Comparison of ENCODE assay signal across 15 cellular contexts in the genomic region with DNA sequence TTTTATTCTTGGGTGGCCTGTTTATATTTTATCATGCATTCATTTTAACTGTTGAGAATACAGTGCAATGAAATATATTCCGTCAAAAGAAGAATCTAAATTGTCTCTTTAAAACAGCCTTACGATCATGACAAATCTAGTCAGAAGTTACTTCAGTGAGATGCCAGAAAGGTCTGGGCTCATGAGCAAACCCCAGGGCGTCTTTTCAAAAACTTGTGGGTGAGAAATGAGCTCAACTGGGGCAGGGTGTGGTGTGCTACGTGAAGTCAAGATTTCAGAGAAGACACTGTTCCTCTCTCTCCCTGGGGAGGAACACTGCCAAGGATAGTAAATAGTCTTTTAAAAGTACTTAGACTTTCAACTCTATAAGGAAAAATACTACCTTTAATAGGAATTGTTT. TPM values are rescaled to one million over a fixed set of nuclear protein-coding genes. Genes with fewer than 3 reads are reported as not detected.
DNase-seq lines count a peak whose midpoint lies in the region; ATAC-seq, FAIRE-seq and TF ChIP-seq lines count a peak whose summit lies in the region.
"Had no signal": no experiment of that assay in that cellular context is flagged by ENCODE, and none has a peak within 500 bp of the region (broad histone marks: within the 10 kb centered on the region; RNA-seq: fewer than 3 reads in every experiment).

No MANE protein-coding gene starts in this region.

- ATAC-seq in left colon (peak; percentile 62), HG02759 (IDR thresholded peaks at IDR 0.05; ENCODE audit: unreplicated experiment) (no peak), GM21825 (IDR thresholded peaks at IDR 0.05; ENCODE audit: unreplicated experiment) (no peak), HG03565 (IDR thresholded peaks at IDR 0.05; ENCODE audit: unreplicated experiment) (no peak)
- ATAC-seq: HepG2, PC-3 had no signal

- H3K36me3 Mint-ChIP-seq in chondrocyte (ENCODE audit: low read depth) = no peaks in the 10 kb centered on the region

- H3K27ac ChIP-seq in suprapubic skin (peak overlapping the region; percentile 88), small intestine (ENCODE audit: low read depth in 1 of 2, low read length in 1 of 2) (no peak overlapping the region)

- H3K27ac Mint-ChIP-seq in chondrocyte (ENCODE audit: unreplicated experiment) = peak overlapping the region; percentile 71
- H3K27ac Mint-ChIP-seq: nephron progenitor cell had no signal

- TF ChIP-seq POLR2A in suprapubic skin (IDR thresholded peaks at IDR 0.05) = no peak

- H3K9me3 Mint-ChIP-seq in chondrocyte (ENCODE audit: low read depth) = no peaks in the 10 kb centered on the region

- H3K27me3 ChIP-seq in suprapubic skin = no peaks in the 10 kb centered on the region
- H3K27me3 ChIP-seq in small intestine (ENCODE audit: control insufficient read depth in 2 of 2, insufficient read depth in 2 of 2, low read length in 2 of 2) = no peaks in the 10 kb centered on the region

- H3K4me3 ChIP-seq in suprapubic skin (no peak overlapping the region), small intestine (ENCODE audit: low read depth in 1 of 2, low read length in 2 of 2) (no peak overlapping the region)
- H3K4me3 ChIP-seq: coronary artery had no signal

- DNase-seq in M059J (ENCODE audit: low read depth) (peak; percentile 23), chondrocyte (ENCODE audit: low spot score) (no peak), left colon (peak in 1 of 2 donors; percentile 59), suprapubic skin (ENCODE audit: low spot score in 2 of 2) (peak; percentile 82 to 83), small intestine (no peak)
- DNase-seq: DMS79; NCI-H1694 treated with DMSO at 0.1 percent for 48 hours; nephron progenitor cell; PC-3; stimulated activated CD4-positive, alpha-beta T cell treated with anti-CD3 and anti-CD28 coated beads, Interleukin-4, amount 100 ng/mL, for 1 hour had no signal

- H3K4me3 Mint-ChIP-seq in chondrocyte (ENCODE audit: unreplicated experiment) = no peak overlapping the region
- H3K4me3 Mint-ChIP-seq: nephron progenitor cell had no signal

- H3K36me3 ChIP-seq in suprapubic skin (no peaks in the 10 kb centered on the region), small intestine (ENCODE audit: control insufficient read depth in 2 of 2, insufficient read depth in 2 of 2, low read length in 2 of 2) (no peaks in the 10 kb centered on the region)

- 26% methylated on average over 4 of the region's 4 CpGs for WGBS in suprapubic skin
- WGBS in small intestine, 3 donors = 66 to 90% (median 80%) methylated on average over 4 of the region's 4 CpGs

- H3K27me3 Mint-ChIP-seq in chondrocyte (ENCODE audit: low read depth) = no peaks in the 10 kb centered on the region

- TF ChIP-seq EP300 in suprapubic skin (IDR thresholded peaks at IDR 0.05) = no peak

- H3K4me1 Mint-ChIP-seq in chondrocyte (ENCODE audit: low read depth) = peaks cover 18% of the 10 kb centered on the region
- H3K4me1 Mint-ChIP-seq: nephron progenitor cell had no signal

- TF ChIP-seq CTCF in chondrocyte (IDR thresholded peaks at IDR 0.05) (no peak), suprapubic skin (IDR thresholded peaks at IDR 0.05) (no peak)

- peaks cover 33% of the 10 kb centered on the region for H3K4me1 ChIP-seq in suprapubic skin
- no peaks in the 10 kb centered on the region for H3K4me1 ChIP-seq in small intestine (ENCODE audit: control insufficient read depth in 2 of 2, insufficient read depth in 1 of 2, low read depth in 1 of 2, low read length in 1 of 2)

- no peaks in the 10 kb centered on the region for H3K9me3 ChIP-seq in suprapubic skin
- H3K9me3 ChIP-seq in small intestine (ENCODE audit: control insufficient read depth, low read depth) = no peaks in the 10 kb centered on the region

- intact Hi-C loops in left colon (cut with DNase I, micrococcal nuclease) = no loop called here

- no peak for FAIRE-seq in small intestine (lab: Jason Lieb, UNC)
- FAIRE-seq: HepG2 had no signal

RNA-seq across cellular contexts. Expression of gene UAP1, which starts 13.4 kb away (rescaled TPM):
- total RNA-seq in M059J (2014; rRNA removed; shearing (Covaris generic)) = 112 and 137 TPM in 2 replicates
- 49.6 to 66.6 TPM (median 52.7 TPM) in 3 replicates for total RNA-seq in chondrocyte
- 100 to 1,000 TPM; 117 to 132 TPM for total RNA-seq in left colon
- total RNA-seq in suprapubic skin = 10 to 100 TPM; 27.0 to 65.7 (median 47.9) TPM
- 100 to 1,000 TPM in 1 of 3 donors, 10 to 100 TPM in 2; 55.1 to 118 (median 74.6) TPM for polyA plus RNA-seq in small intestine

RNA-seq across cellular contexts. Expression of gene UHMK1, which starts 50.6 kb away (rescaled TPM):
- 75.2 and 113 TPM in 2 replicates for total RNA-seq in M059J (2014; rRNA removed; shearing (Covaris generic))
- 28.4 to 35.4 TPM (median 29.2 TPM) in 3 replicates for total RNA-seq in chondrocyte
- 10 to 100 TPM; 51.3 to 52.0 TPM for total RNA-seq in left colon
- total RNA-seq in suprapubic skin = 10 to 100 TPM; 23.6 to 39.0 (median 31.9) TPM
- polyA plus RNA-seq in small intestine = 10 to 100 TPM; 13.0 to 19.9 (median 15.2) TPM

Comparison
In these comparisons a context has a peak if more than half of its experiments do, and no peak if none do; other contexts are left out.
1. DNase-seq: peak in M059J (single experiment) and suprapubic skin (2 of 2); none in chondrocyte (single experiment) and small intestine (single experiment).